ENCODE assay signal across 1 cellular context in the genomic region with DNA sequence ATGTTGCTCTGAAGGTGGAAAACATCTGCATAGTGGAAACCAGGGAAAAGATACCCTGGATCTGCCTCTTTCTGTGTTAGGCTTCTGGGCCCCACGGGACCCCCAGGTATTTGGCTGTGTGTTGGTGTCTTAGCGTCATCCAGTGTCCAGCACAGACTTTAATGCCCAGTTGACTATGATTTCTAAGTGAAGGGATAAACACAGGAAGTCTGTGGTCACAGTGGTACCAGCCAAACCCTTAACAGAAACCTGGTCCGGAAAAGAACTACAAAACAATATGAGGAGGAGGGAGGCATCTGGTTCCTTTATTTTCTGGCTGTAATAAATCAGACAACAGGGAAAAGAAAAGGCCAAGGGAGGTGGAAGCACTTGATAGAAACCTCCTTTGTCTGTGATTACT.
TF ChIP-seq lines count a peak whose summit lies in the region.

No MANE protein-coding gene starts in this region.

TF ChIP-seq in SK-N-SH, 30 proteins besides CTCF, POLR2A, EP300 and RAD21 (continued from another document):
- TF ChIP-seq, protein P1, sequence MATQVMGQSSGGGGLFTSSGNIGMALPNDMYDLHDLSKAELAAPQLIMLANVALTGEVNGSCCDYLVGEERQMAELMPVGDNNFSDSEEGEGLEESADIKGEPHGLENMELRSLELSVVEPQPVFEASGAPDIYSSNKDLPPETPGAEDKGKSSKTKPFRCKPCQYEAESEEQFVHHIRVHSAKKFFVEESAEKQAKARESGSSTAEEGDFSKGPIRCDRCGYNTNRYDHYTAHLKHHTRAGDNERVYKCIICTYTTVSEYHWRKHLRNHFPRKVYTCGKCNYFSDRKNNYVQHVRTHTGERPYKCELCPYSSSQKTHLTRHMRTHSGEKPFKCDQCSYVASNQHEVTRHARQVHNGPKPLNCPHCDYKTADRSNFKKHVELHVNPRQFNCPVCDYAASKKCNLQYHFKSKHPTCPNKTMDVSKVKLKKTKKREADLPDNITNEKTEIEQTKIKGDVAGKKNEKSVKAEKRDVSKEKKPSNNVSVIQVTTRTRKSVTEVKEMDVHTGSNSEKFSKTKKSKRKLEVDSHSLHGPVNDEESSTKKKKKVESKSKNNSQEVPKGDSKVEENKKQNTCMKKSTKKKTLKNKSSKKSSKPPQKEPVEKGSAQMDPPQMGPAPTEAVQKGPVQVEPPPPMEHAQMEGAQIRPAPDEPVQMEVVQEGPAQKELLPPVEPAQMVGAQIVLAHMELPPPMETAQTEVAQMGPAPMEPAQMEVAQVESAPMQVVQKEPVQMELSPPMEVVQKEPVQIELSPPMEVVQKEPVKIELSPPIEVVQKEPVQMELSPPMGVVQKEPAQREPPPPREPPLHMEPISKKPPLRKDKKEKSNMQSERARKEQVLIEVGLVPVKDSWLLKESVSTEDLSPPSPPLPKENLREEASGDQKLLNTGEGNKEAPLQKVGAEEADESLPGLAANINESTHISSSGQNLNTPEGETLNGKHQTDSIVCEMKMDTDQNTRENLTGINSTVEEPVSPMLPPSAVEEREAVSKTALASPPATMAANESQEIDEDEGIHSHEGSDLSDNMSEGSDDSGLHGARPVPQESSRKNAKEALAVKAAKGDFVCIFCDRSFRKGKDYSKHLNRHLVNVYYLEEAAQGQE (IDR thresholded peaks at IDR 0.05; ENCODE audit: low read depth, low read length) = no peak
- TF ChIP-seq, protein P2, sequence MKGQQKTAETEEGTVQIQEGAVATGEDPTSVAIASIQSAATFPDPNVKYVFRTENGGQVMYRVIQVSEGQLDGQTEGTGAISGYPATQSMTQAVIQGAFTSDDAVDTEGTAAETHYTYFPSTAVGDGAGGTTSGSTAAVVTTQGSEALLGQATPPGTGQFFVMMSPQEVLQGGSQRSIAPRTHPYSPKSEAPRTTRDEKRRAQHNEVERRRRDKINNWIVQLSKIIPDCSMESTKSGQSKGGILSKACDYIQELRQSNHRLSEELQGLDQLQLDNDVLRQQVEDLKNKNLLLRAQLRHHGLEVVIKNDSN (IDR thresholded peaks at IDR 0.05; ENCODE audit: borderline replicate concordance, low read depth) = no peak
- no peak for TF ChIP-seq GABPA (IDR thresholded peaks at IDR 0.05; ENCODE audit: low read depth)
